Comparison of ENCODE assay signal across 9 cellular contexts in genomic region chr13:40207110-40207478, GRCh38.
A peak's percentile ranks its signal among the peaks of the same experiment; 100 is the strongest.
DNase-seq lines count a peak whose midpoint lies in the region; ATAC-seq, FAIRE-seq and TF ChIP-seq lines count a peak whose summit lies in the region.
"Had no signal": no experiment of that assay in that cellular context is flagged by ENCODE, and none has a peak within 500 bp of the region (broad histone marks: within the 10 kb centered on the region; RNA-seq: fewer than 3 reads in every experiment).

No MANE protein-coding gene starts in this region.

- no peak for TF ChIP-seq POLR2A in H54 (IDR thresholded peaks at IDR 0.05; ENCODE audit: low read depth, low read length)

- no peak overlapping the region for H3K9ac ChIP-seq in SU-DHL-6 (ENCODE audit: low read length)

- no peaks in the 10 kb centered on the region for H3K36me3 ChIP-seq in SU-DHL-6 (ENCODE audit: low read length)

- no peak overlapping the region; the same call in 1 of the 2 replicates for H3K27ac ChIP-seq in SU-DHL-6 (ENCODE audit: low read depth, low read length)

- H3K4me3 ChIP-seq in SU-DHL-6 (ENCODE audit: insufficient read depth, low read length, poor library complexity, severe bottlenecking) = no peak overlapping the region
- H3K4me3 ChIP-seq: lung had no signal

- H3K9me2 ChIP-seq in SU-DHL-6 (replicated peaks; ENCODE audit: insufficient read depth, low read length) = no peaks in the 10 kb centered on the region

- peak overlapping the region; percentile 28 for H3K4me2 ChIP-seq in SU-DHL-6 (ENCODE audit: low read depth, low read length, poor library complexity, severe bottlenecking)

- H3K27me3 ChIP-seq in SU-DHL-6 (ENCODE audit: low read length) = no peaks in the 10 kb centered on the region

- no peaks in the 10 kb centered on the region for H3F3A ChIP-seq in SU-DHL-6 (ENCODE audit: insufficient read depth)

- no peaks in the 10 kb centered on the region for H3K79me2 ChIP-seq in SU-DHL-6 (ENCODE audit: insufficient read depth, low read length)

- H3K9me3 ChIP-seq in SU-DHL-6 (ENCODE audit: insufficient read depth, low read length) = no peaks in the 10 kb centered on the region

- peak; percentile 70 for DNase-seq in activated CD8-positive, alpha-beta memory T cell treated with anti-CD3 and anti-CD28 coated beads for 24 hours
- DNase-seq in activated CD8-positive, alpha-beta memory T cell treated with anti-CD3 and anti-CD28 coated beads, Interleukin-2, amount 50 U/mL, for 48 hours = no peak
- DNase-seq in stimulated activated naive CD8-positive, alpha-beta T cell treated with anti-CD3 and anti-CD28 coated beads, Interleukin-15, Interleukin-2, amounts not matched to agents 100 U/mL and 50 U/mL, for 24 hours = no peak
- DNase-seq in dedifferentiated amniotic fluid mesenchymal stem cell (ENCODE audit: extremely low spot score) (no peak), NCI-H510A treated with DMSO at 0.1 percent for 48 hours (lab: John Stamatoyannopoulos, UW) (no peak), H54 (ENCODE audit: insufficient read length, low spot score) (no peak)

- H4K20me1 ChIP-seq in SU-DHL-6 (ENCODE audit: low read depth, low read length) = no peaks in the 10 kb centered on the region

- ATAC-seq in HG02798 (IDR thresholded peaks at IDR 0.05; ENCODE audit: poor library complexity, unreplicated experiment) = peak; percentile 63
- ATAC-seq in stimulated activated naive CD8-positive, alpha-beta T cell treated with anti-CD3 and anti-CD28 coated beads, Interleukin-15, Interleukin-2, amounts not matched to agents 100 U/mL and 50 U/mL, for 24 hours = peak; percentile 32

- TF ChIP-seq CTCF in SU-DHL-6 (IDR thresholded peaks at IDR 0.05; ENCODE audit: insufficient read depth, low read length, poor library complexity, severe bottlenecking) = no peak

- no peak for FAIRE-seq in H54 (lab: Jason Lieb, UNC)

- peak overlapping the region; percentile 84 for H2AFZ ChIP-seq in SU-DHL-6 (ENCODE audit: low read depth, low read length, severe bottlenecking)
